In the genomic region with DNA sequence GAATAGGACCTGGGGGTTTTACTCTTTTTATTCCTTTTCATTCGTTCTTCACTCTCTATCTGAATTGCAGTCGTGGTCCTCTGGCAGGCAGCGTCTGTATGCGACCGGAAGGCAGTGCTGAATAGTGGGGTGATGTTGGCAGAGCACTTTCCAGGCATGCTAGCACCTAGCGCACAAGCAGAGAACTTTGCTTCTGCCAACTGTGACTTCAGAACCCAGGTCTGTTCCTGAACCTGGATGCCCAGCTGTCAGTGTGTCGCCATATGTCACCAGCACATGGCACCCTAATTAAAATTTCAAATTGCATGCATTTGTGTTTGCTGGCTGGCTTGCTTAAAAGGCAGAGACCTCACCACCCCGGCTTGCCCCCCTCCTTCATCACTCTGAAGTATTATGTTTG, we compare ENCODE assay signal across 28 cellular contexts.
DNase-seq lines count a peak whose midpoint lies in the region; ATAC-seq, FAIRE-seq and TF ChIP-seq lines count a peak whose summit lies in the region.
"Had no signal": no experiment of that assay in that cellular context is flagged by ENCODE, and none has a peak within 500 bp of the region (broad histone marks: within the 10 kb centered on the region; RNA-seq: fewer than 3 reads in every experiment).

No MANE protein-coding gene starts in this region.

- peak; percentile 74 for ATAC-seq in left ventricle myocardium superior
- ATAC-seq: activated T-cell treated with anti-CD3 and anti-CD28 coated beads, Interleukin-2, amount 50 U/mL, for 72 hours; gastrocnemius medialis; GM12878; T-cell had no signal

- H3K27me3 ChIP-seq in BE2C (no peaks in the 10 kb centered on the region), small intestine (ENCODE audit: control insufficient read depth in 2 of 2, insufficient read depth in 2 of 2, low read length in 2 of 2) (no peaks in the 10 kb centered on the region)
- H3K27me3 ChIP-seq: gastrocnemius medialis, SJSA1, testis, vagina had no signal

- H3K4me1 ChIP-seq in BE2C (no peaks in the 10 kb centered on the region; the same call in 1 of the 2 replicates), small intestine (ENCODE audit: control insufficient read depth in 2 of 2, insufficient read depth in 1 of 2, low read depth in 1 of 2, low read length in 1 of 2) (peaks cover 0 to 2% of the 10 kb centered on the region in 2 donors)
- H3K4me1 ChIP-seq: SJSA1 had no signal

- no peak for FAIRE-seq in small intestine (lab: Jason Lieb, UNC)
- FAIRE-seq: endothelial cell of umbilical vein, GM12878, H54, HTR-8/SVneo had no signal

- DNase-seq in BE2C (peak; percentile 19), NCI-H1694 (lab: John Stamatoyannopoulos, UW) (peak; percentile 99), NCI-H82 treated with DMSO at 0.1 percent for 48 hours (lab: John Stamatoyannopoulos, UW; ENCODE audit: unreplicated experiment) (peak; percentile 13), left ventricle myocardium superior (no peak), NCI-H2029 (lab: John Stamatoyannopoulos, UW) (no peak), small intestine (no peak), islet precursor cell (no peak), occipital lobe (lab: John Stamatoyannopoulos, UW) (no peak)
- DNase-seq: activated CD4-positive, alpha-beta T cell treated with anti-CD3 and anti-CD28 coated beads, Interleukin-2, amount 50 U/mL, for 4 hours; activated T-cell treated with anti-CD3 and anti-CD28 coated beads, Interleukin-2, amount 50 U/mL, for 72 hours; CD8-positive, alpha-beta memory T cell; DMS153; gastrocnemius medialis; immature natural killer cell; NCI-H1092 treated with DMSO at 0.1 percent for 48 hours; NCI-H187 treated with DMSO at 0.1 percent for 48 hours; NCI-H2227 treated with DMSO at 0.1 percent for 48 hours; NCI-H774; posterior cingulate gyrus; stimulated activated CD8-positive, alpha-beta memory T cell treated with anti-CD3 and anti-CD28 coated beads, Interleukin-4, amount 100 ng/mL, for 48 hours; T-cell; testis had no signal

- H3K27ac ChIP-seq in small intestine (ENCODE audit: low read depth in 1 of 2, low read length in 1 of 2): no peak overlapping the region
- H3K27ac ChIP-seq: gastrocnemius medialis, SJSA1, testis, vagina had no signal

- H3K4me3 ChIP-seq in BE2C (ENCODE audit: low read depth, low read length) (no peak overlapping the region), small intestine (ENCODE audit: low read depth in 1 of 2, low read length in 2 of 2) (no peak overlapping the region)
- H3K4me3 ChIP-seq: gastrocnemius medialis, GM12878, SJSA1, testis, vagina had no signal

- H3K9me3 ChIP-seq in BE2C (no peaks in the 10 kb centered on the region), small intestine (ENCODE audit: control insufficient read depth, low read depth) (no peaks in the 10 kb centered on the region)
- H3K9me3 ChIP-seq: gastrocnemius medialis, SJSA1, testis, vagina had no signal

- intact Hi-C loops in left ventricle myocardium superior (cut with micrococcal nuclease): no loop called here

- no peak for TF ChIP-seq CTCF in BE2C (IDR thresholded peaks at IDR 0.05; ENCODE audit: low read depth, low read length)

- WGBS in small intestine, 3 donors: 86 to 95% (median 88%) methylated on average over 8 of the region's 8 CpGs

- H3K36me3 ChIP-seq in BE2C (no peaks in the 10 kb centered on the region), small intestine (ENCODE audit: control insufficient read depth in 2 of 2, insufficient read depth in 2 of 2, low read length in 2 of 2) (no peaks in the 10 kb centered on the region)
- H3K36me3 ChIP-seq: gastrocnemius medialis, SJSA1, vagina had no signal

Comparison
In these comparisons a context has a peak if more than half of its experiments do, and no peak if none do; other contexts are left out.
1. DNase-seq: peak in BE2C (single experiment), NCI-H1694 (single experiment) and NCI-H82 treated with DMSO at 0.1 percent for 48 hours (single experiment); none in left ventricle myocardium superior (single experiment), NCI-H2029 (single experiment), small intestine (single experiment), islet precursor cell (single experiment) and occipital lobe (single experiment).